Comparison of ENCODE assay signal across 2 cellular contexts in the genomic region with DNA sequence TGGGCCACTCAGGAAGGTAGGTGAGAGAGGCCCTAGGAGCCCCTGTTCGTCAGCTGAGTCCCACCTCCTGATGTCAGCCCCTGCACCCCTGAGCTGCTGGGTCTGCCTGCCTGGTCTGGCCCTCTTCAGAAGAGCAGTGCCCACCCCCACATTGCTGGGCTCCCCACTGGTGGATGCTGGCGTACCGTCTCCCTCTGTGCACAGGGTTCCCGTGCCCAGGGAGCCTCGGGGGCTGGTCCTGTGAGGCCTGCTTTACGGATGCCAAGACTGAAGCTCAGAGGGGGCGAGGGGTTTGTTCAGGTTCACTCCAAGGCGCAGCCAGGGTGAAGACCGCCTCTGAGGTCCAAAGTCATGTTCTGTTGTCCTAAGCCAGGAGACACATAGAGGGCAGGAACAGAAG.
TF ChIP-seq lines count a peak whose summit lies in the region.

No MANE protein-coding gene starts in this region.

TF ChIP-seq in HCT116, 20 proteins besides CTCF, POLR2A, EP300 and RAD21:
- TF ChIP-seq CBX3 (IDR thresholded peaks at IDR 0.05; ENCODE audit: low read depth) (no peak), EZH2phosphoT487 (IDR thresholded peaks at IDR 0.05; ENCODE audit: borderline replicate concordance) (no peak), TCF7L2 (IDR thresholded peaks at IDR 0.05; ENCODE audit: borderline replicate concordance, extremely low read depth, insufficient read depth, insufficient read length) (no peak), ELF1 (IDR thresholded peaks at IDR 0.05; ENCODE audit: borderline replicate concordance, low read depth) (no peak), ZNF274 (IDR thresholded peaks at IDR 0.05; ENCODE audit: low read depth, low read length) (no peak), SRF (IDR thresholded peaks at IDR 0.05; ENCODE audit: low read depth) (no peak), POLR2AphosphoS5 (IDR thresholded peaks at IDR 0.05; ENCODE audit: low read depth, low read length) (peak; percentile 40; the same call in 1 of the 2 replicates)

TF ChIP-seq in endothelial cell of umbilical vein, 7 proteins besides CTCF, POLR2A, EP300 and RAD21:
- no peak for TF ChIP-seq FOS (IDR thresholded peaks at IDR 0.05; ENCODE audit: borderline replicate concordance, insufficient read depth, low read length)
- TF ChIP-seq POLR2AphosphoS5 (IDR thresholded peaks at IDR 0.05; ENCODE audit: insufficient read depth, low read depth, low read length) = peak; percentile 19
- TF ChIP-seq, protein P1, sequence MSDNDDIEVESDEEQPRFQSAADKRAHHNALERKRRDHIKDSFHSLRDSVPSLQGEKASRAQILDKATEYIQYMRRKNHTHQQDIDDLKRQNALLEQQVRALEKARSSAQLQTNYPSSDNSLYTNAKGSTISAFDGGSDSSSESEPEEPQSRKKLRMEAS (IDR thresholded peaks at IDR 0.05; ENCODE audit: insufficient read depth, insufficient read length) = no peak
